In genomic region chr1:177126267-177126666, GRCh38 we compare ENCODE assay signal across 32 cellular contexts. TPM values are rescaled to one million over a fixed set of nuclear protein-coding genes. Genes with fewer than 3 reads are reported as not detected.
"Had no signal": no experiment of that assay in that cellular context is flagged by ENCODE, and none has a peak within 500 bp of the region (broad histone marks: within the 10 kb centered on the region; RNA-seq: fewer than 3 reads in every experiment).

No MANE protein-coding gene starts in this region.

- H3K27me3 ChIP-seq: colonic mucosa, esophagus squamous epithelium, gastrocnemius medialis, heart right ventricle, left lung had no signal

- H3K9me3 ChIP-seq: colonic mucosa, esophagus squamous epithelium, gastrocnemius medialis, heart right ventricle, left lung, lower lobe of right lung, mucosa of descending colon had no signal

- H3K4me1 ChIP-seq: colonic mucosa, esophagus squamous epithelium, gastrocnemius medialis, heart right ventricle, left lung, lower lobe of right lung had no signal

- DNase-seq: colonic mucosa; cortex of kidney; effector CD8-positive, alpha-beta T cell; effector memory CD8-positive, alpha-beta T cell; endodermal cell; erythroblast; esophagus squamous epithelium; foreskin fibroblast; foreskin melanocyte; gastrocnemius medialis; glutamatergic neuron; head of caudate nucleus; heart right ventricle; hippocampal formation; left cardiac atrium; left lung; left ventricle myocardium superior; lower lobe of right lung; mesenchymal stem cell; mucosa of descending colon; naive B cell had no signal

- H3K27ac ChIP-seq: colonic mucosa, epithelial cell of prostate, esophagus squamous epithelium, gastrocnemius medialis, heart right ventricle, left lung, lower lobe of right lung had no signal

- H3K4me3 ChIP-seq: colonic mucosa, esophagus squamous epithelium, gastrocnemius medialis, heart right ventricle, left lung, lower lobe of right lung, mucosa of descending colon had no signal

- FAIRE-seq: endometrium, islet of Langerhans, keratinocyte had no signal

- H3K36me3 ChIP-seq: colonic mucosa, esophagus squamous epithelium, gastrocnemius medialis, heart right ventricle, left lung, lower lobe of right lung had no signal

RNA-seq across cellular contexts. Expression of gene ASTN1, which starts 38.2 kb away (rescaled TPM):
- total RNA-seq: dermis microvascular lymphatic vessel endothelial cell, esophagus mucosa, glomerular endothelial cell, lung microvascular endothelial cell, myocyte had no signal

RNA-seq across cellular contexts. Expression of gene BRINP2, which starts 44.5 kb away (rescaled TPM):
- total RNA-seq: colonic mucosa, dermis microvascular lymphatic vessel endothelial cell, endodermal cell, esophagus mucosa, esophagus squamous epithelium, gastrocnemius medialis, glomerular endothelial cell, kidney epithelial cell, lower lobe of right lung, lung microvascular endothelial cell, mesenteric fat pad had no signal
- polyA plus RNA-seq: keratinocyte had no signal
